ENCODE assay signal across 9 cellular contexts in genomic region chr16:22130528-22130927, GRCh38. TPM values are rescaled to one million over a fixed set of nuclear protein-coding genes. Genes with fewer than 3 reads are reported as not detected.
"Had no signal": no experiment of that assay in that cellular context is flagged by ENCODE, and none has a peak within 500 bp of the region (broad histone marks: within the 10 kb centered on the region; RNA-seq: fewer than 3 reads in every experiment).

No MANE protein-coding gene starts in this region.

- H3K4me2 ChIP-seq: KMS-11 had no signal

- H3K27ac ChIP-seq: HL-60, KMS-11 had no signal

- H3K4me1 Mint-ChIP-seq: IgD-negative memory B cell had no signal

- DNase-seq: IMR-90, KBM-7, KG1 had no signal

- H3K27ac Mint-ChIP-seq: IgD-negative memory B cell had no signal

- H3K4me3 Mint-ChIP-seq: IgD-negative memory B cell had no signal

- H3K9ac ChIP-seq: KMS-11 had no signal

- FAIRE-seq: HTR-8/SVneo had no signal

RNA-seq across cellular contexts. Expression of gene SDR42E2, which starts 31.8 kb away (rescaled TPM):
- total RNA-seq: HT1080, IMR-90 had no signal
- polyA plus RNA-seq: IMR-90 had no signal

RNA-seq across cellular contexts. Expression of gene VWA3A, which starts 38.2 kb away (rescaled TPM):
- total RNA-seq: HT-29, HT1080, IMR-90 had no signal
- polyA plus RNA-seq: IgD-negative memory B cell, IMR-90 had no signal
